Comparison of ENCODE assay signal across 8 cellular contexts in the genomic region with DNA sequence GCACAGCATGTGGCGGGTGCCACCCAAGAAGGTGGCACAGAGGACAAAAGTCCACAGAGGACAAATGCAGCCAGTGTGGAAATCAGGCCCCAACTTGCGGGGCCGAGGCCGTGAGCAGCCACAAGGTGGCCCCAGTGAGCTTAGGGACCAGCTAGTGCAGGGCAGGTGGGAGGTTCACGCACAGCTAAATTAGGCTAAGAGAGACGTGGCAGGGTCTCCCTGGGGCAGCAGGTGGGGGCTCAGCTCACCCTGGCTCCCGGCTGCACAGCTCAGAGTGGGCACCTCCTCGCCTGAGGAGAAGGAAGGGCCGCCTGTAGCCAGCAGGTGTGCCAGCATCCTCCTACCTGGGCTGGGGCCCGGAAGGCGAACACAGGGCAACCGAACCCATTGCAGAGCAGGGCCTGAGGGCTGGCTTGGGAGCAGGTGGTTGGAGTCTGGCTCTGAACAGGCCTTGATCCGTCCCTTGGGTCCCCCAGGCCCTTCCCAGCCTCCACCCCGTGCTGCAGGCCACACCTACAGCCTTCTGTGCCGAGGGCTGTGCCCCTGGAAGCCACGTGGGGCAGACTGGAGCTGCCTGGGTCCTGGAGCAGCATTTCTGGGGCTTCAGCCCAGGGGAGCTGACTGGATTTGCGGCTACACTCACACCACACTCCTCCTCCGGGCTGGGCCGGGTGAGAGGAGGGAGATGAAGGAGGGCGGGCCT. TPM values are rescaled to one million over a fixed set of nuclear protein-coding genes. Genes with fewer than 3 reads are reported as not detected.
DNase-seq lines count a peak whose midpoint lies in the region; ATAC-seq and TF ChIP-seq lines count a peak whose summit lies in the region.

No MANE protein-coding gene starts in this region.

- peak overlapping the region in 3 of 4 donors; percentile 22 to 52 (median 26) for H3K27ac ChIP-seq in gastrocnemius medialis

- intact Hi-C loops in left cardiac atrium (cut with DNase I) (no loop called here), gastrocnemius medialis (cut with DNase I; ENCODE audit: low total_unique reads) (loop anchor here (2.0 to 5.0 kb wide), 2 partner anchors 114 to 239 kb away; no protein-coding TSS in a partner anchor)

- no peaks in the 10 kb centered on the region for H3K9me3 ChIP-seq in gastrocnemius medialis

- no peak for TF ChIP-seq POLR2A in gastrocnemius medialis (IDR thresholded peaks at IDR 0.05)

- TF ChIP-seq CTCF in gastrocnemius medialis (IDR thresholded peaks at IDR 0.05 in 4 of 5, conservative IDR thresholded peaks at IDR 0.05 in 1 of 5) = peak; percentile 81 to 88 (median 86)

- ATAC-seq in left cardiac atrium = peak; percentile 88 to 91
- peak; percentile 83 to 89 for ATAC-seq in gastrocnemius medialis
- no peak for ATAC-seq in GM21390 (IDR thresholded peaks at IDR 0.05; ENCODE audit: unreplicated experiment)

- in situ Hi-C loops in gastrocnemius medialis (cut with MboI; ENCODE audit: low sequenced_read_pairs in 4 of 4) = loop anchor here in 3 of 4 donors (10.0 to 25.0 kb wide), 4 partner anchors 124 to 241 kb away; no protein-coding TSS in a partner anchor

- peaks cover 5 to 6% of the 10 kb centered on the region in 2 donors for H3K4me1 ChIP-seq in gastrocnemius medialis

- DNase-seq in GF-D8 (lab: John Stamatoyannopoulos, UW) = peak; percentile 44
- DNase-seq in LoVo (ENCODE audit: low spot score) = peak; percentile 31
- peak; percentile 63 for DNase-seq in SKM-1 treated with dmso at 0.1 percent for 144 hours (lab: John Stamatoyannopoulos, UW; ENCODE audit: unreplicated experiment)
- peak; percentile 83 for DNase-seq in activated naive CD4-positive, alpha-beta T cell treated with anti-CD3 and anti-CD28 coated beads, Interleukin-2, amount 50 U/mL, for 16 hours
- DNase-seq in left cardiac atrium = peak; percentile 85
- peak in 1 of 2 donors; percentile 73 for DNase-seq in gastrocnemius medialis
- no peak for DNase-seq in midbrain (lab: John Stamatoyannopoulos, UW)

- H3K36me3 ChIP-seq in gastrocnemius medialis = no peaks in the 10 kb centered on the region

- H3K4me3 ChIP-seq in gastrocnemius medialis = peak overlapping the region in 1 of 4 donors; percentile 21

- H3K27me3 ChIP-seq in gastrocnemius medialis = no peaks in the 10 kb centered on the region

RNA-seq across cellular contexts. Expression of gene CELSR1, which starts 26.1 kb away (rescaled TPM):
- total RNA-seq in left cardiac atrium (1 to 10 TPM; 6.5 to 8.1 TPM), gastrocnemius medialis (1 to 10 TPM in 2 of 4 donors, under 1 TPM in 2; 0.10 to 1.5 (median 0.87) TPM)

RNA-seq across cellular contexts. Expression of gene GRAMD4, which starts 56.7 kb away (rescaled TPM):
- total RNA-seq in left cardiac atrium (10 to 100 TPM; 58.5 to 95.4 TPM), gastrocnemius medialis (100 to 1,000 TPM in 1 of 4 donors, 10 to 100 TPM in 3; 16.7 to 106 (median 53.3) TPM)
